15 cellular contexts compared by ENCODE assay signal in the genomic region with DNA sequence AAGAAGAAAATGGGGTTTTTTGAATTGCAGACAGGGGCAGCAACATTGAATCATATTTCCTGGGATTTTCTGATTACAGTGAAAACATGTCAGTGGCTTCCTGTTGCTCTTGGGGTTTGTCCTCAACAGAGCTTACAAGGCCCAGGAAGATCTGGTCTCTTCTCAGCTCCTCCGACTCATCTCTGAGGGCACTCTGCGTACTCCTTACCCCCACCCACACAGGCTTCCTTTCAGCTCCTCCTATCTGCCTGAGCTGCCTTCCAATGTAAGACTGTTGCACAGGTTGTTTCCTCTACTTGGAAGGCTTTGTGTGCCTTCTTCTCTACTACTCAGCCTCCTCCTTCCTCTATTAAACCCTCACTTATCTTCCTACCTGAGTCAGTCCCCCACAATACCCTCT.
A peak's percentile ranks its signal among the peaks of the same experiment; 100 is the strongest.
DNase-seq lines count a peak whose midpoint lies in the region; ATAC-seq and TF ChIP-seq lines count a peak whose summit lies in the region.
"Had no signal": no experiment of that assay in that cellular context is flagged by ENCODE, and none has a peak within 500 bp of the region (broad histone marks: within the 10 kb centered on the region; RNA-seq: fewer than 3 reads in every experiment).

No MANE protein-coding gene starts in this region.

- no peak overlapping the region for H3K4ac ChIP-seq in neuronal stem cell (ENCODE audit: low read length)

- no peak overlapping the region for H3K4me3 ChIP-seq in GM23338
- H3K4me3 ChIP-seq in RWPE2 (ENCODE audit: severe bottlenecking) = no peak overlapping the region
- no peak overlapping the region for H3K4me3 ChIP-seq in fibroblast of lung (replicated peaks in 1 of 4; ENCODE audit: control extremely low read depth in 1 of 4, insufficient read depth in 1 of 4, low read depth in 3 of 4, low read length in 4 of 4)
- H3K4me3 ChIP-seq in neuronal stem cell (ENCODE audit: low read length in 2 of 2) = no peak overlapping the region
- H3K4me3 ChIP-seq: psoas muscle, tibial artery had no signal

- H2AFZ ChIP-seq in GM23338 (peak overlapping the region; percentile 39; the same call in 1 of the 2 replicates), fibroblast of lung (ENCODE audit: low read length) (no peak overlapping the region), neuronal stem cell (ENCODE audit: low read length) (peak overlapping the region; percentile 64)

- no peaks in the 10 kb centered on the region for H3K9me3 ChIP-seq in RWPE2 (ENCODE audit: severe bottlenecking)
- no peaks in the 10 kb centered on the region for H3K9me3 ChIP-seq in fibroblast of lung (ENCODE audit: control insufficient read depth, insufficient read depth, low read depth, low read length)
- no peaks in the 10 kb centered on the region for H3K9me3 ChIP-seq in neuronal stem cell (replicated peaks in 1 of 2; ENCODE audit: control insufficient read depth in 2 of 2, insufficient read depth in 1 of 2, low read depth in 1 of 2, low read length in 2 of 2)
- H3K9me3 ChIP-seq: psoas muscle, tibial artery had no signal

- H4K20me1 ChIP-seq in GM23338 (replicated peaks; ENCODE audit: insufficient read depth) (no peaks in the 10 kb centered on the region), fibroblast of lung (ENCODE audit: control insufficient read depth, extremely low read depth, insufficient read depth, low read length) (no peaks in the 10 kb centered on the region)

- no peaks in the 10 kb centered on the region for H3K9me3 Mint-ChIP-seq in GM23338

- no peak overlapping the region for H2BK15ac ChIP-seq in neuronal stem cell (ENCODE audit: low read length)

- H3K4me1 ChIP-seq in GM23338 (ENCODE audit: insufficient read depth) (0 out of 2 replicates have a peak, but pooled peaks cover 6% of the 10 kb centered on the region), RWPE2 (ENCODE audit: insufficient read depth, poor library complexity, severe bottlenecking) (no peaks in the 10 kb centered on the region), fibroblast of lung (ENCODE audit: control insufficient read depth, extremely low read depth, insufficient read depth, low read length) (no peaks in the 10 kb centered on the region), neuronal stem cell (ENCODE audit: control insufficient read depth in 2 of 2, insufficient read depth in 1 of 2, low read depth in 1 of 2, low read length in 2 of 2) (peaks cover 0 to 4% of the 10 kb centered on the region in 2 donors)
- H3K4me1 ChIP-seq: psoas muscle, tibial artery had no signal

- H2BK5ac ChIP-seq in neuronal stem cell (ENCODE audit: low read length) = no peak overlapping the region

- H3K4me1 Mint-ChIP-seq in GM23338 = peaks cover 11% of the 10 kb centered on the region
- H3K4me1 Mint-ChIP-seq: naive thymus-derived CD4-positive, alpha-beta T cell had no signal

- H4K8ac ChIP-seq in neuronal stem cell (ENCODE audit: low read depth, low read length) = no peak overlapping the region

- DNase-seq in GM23338 (ENCODE audit: low spot score) (peak; percentile 10), RWPE2 (ENCODE audit: low spot score) (no peak), fibroblast of lung (ENCODE audit: low read depth in 2 of 2) (peak; percentile 5 to 19), neuronal stem cell (ENCODE audit: low spot score) (no peak), RPMI8226 (no peak), SIG-M5 treated with dmso at 0.1 percent for 504 hours (lab: John Stamatoyannopoulos, UW; ENCODE audit: unreplicated experiment) (no peak)
- DNase-seq: activated CD8-positive, alpha-beta memory T cell treated with anti-CD3 and anti-CD28 coated beads, Interleukin-2, amount 50 U/mL, for 4 hours; activated naive CD4-positive, alpha-beta T cell treated with Interleukin-2 at 50 U/mL for 16 hours; effector CD8-positive, alpha-beta T cell; naive thymus-derived CD4-positive, alpha-beta T cell; NCI-H1048; psoas muscle; tibial artery had no signal

- H3K27ac Mint-ChIP-seq in GM23338 = peak overlapping the region; percentile 67; the same call in 1 of the 2 replicates
- H3K27ac Mint-ChIP-seq: naive thymus-derived CD4-positive, alpha-beta T cell had no signal

- H3K36me3 ChIP-seq in GM23338 (ENCODE audit: insufficient read depth) = no peaks in the 10 kb centered on the region
- H3K36me3 ChIP-seq in RWPE2 (ENCODE audit: low read depth) = no peaks in the 10 kb centered on the region
- H3K36me3 ChIP-seq in fibroblast of lung (ENCODE audit: control insufficient read depth, insufficient read depth, low read length) = no peaks in the 10 kb centered on the region
- H3K36me3 ChIP-seq in neuronal stem cell (replicated peaks in 1 of 2; ENCODE audit: control insufficient read depth in 2 of 2, insufficient read depth in 2 of 2, low read length in 2 of 2) = no peaks in the 10 kb centered on the region
- H3K36me3 ChIP-seq: tibial artery had no signal

- peak; percentile 69 for ATAC-seq in GM23338
- ATAC-seq in RWPE2 (ENCODE audit: low read depth) = peak; percentile 72
- ATAC-seq in HG03097 (IDR thresholded peaks at IDR 0.05; ENCODE audit: low FRiP score, unreplicated experiment) = no peak
- ATAC-seq in GM18517 (IDR thresholded peaks at IDR 0.05; ENCODE audit: unreplicated experiment) = no peak
- ATAC-seq: naive thymus-derived CD4-positive, alpha-beta T cell; psoas muscle had no signal

- peaks cover 1% of the 10 kb centered on the region for H3K27me3 Mint-ChIP-seq in GM23338 (ENCODE audit: insufficient read depth, low read depth, poor library complexity)
- H3K27me3 Mint-ChIP-seq: naive thymus-derived CD4-positive, alpha-beta T cell had no signal

- WGBS in neuronal stem cell (ENCODE audit: extremely low coverage in 2 of 2, insufficient read length in 2 of 2, insufficient replicate concordance in 1 of 2), 2 donors = no CpG with 5 or more reads among the region's 2 CpGs

- H3K9me2 ChIP-seq in GM23338 (ENCODE audit: insufficient read depth) = peaks cover 6% of the 10 kb centered on the region; the same call in 1 of the 2 replicates

- no peak overlapping the region for H2BK120ac ChIP-seq in neuronal stem cell (ENCODE audit: low read depth, low read length)

- no peak overlapping the region for H3K14ac ChIP-seq in neuronal stem cell (ENCODE audit: low read length)

- H3K79me1 ChIP-seq in neuronal stem cell (ENCODE audit: low read depth, low read length) = no peaks in the 10 kb centered on the region

- no peak for TF ChIP-seq CTCF in GM23338 (conservative IDR thresholded peaks at IDR 0.05; ENCODE audit: low read depth in 2 of 2)
- TF ChIP-seq CTCF in RWPE2 (IDR thresholded peaks at IDR 0.05; ENCODE audit: poor library complexity, severe bottlenecking) = no peak
- TF ChIP-seq CTCF in fibroblast of lung (conservative IDR thresholded peaks at IDR 0.05 in 1 of 2, IDR thresholded peaks at IDR 0.05 in 1 of 2; ENCODE audit: low read depth in 1 of 2, low read length in 2 of 2) = no peak

- no peak overlapping the region for H4K91ac ChIP-seq in neuronal stem cell (ENCODE audit: low read depth, low read length, poor library complexity)

- no peak overlapping the region for H3K4me3 Mint-ChIP-seq in GM23338
- H3K4me3 Mint-ChIP-seq: naive thymus-derived CD4-positive, alpha-beta T cell had no signal

- no peaks in the 10 kb centered on the region for H3K27me3 ChIP-seq in GM23338 (ENCODE audit: insufficient read depth)
- H3K27me3 ChIP-seq in RWPE2 (ENCODE audit: insufficient read depth, poor library complexity, severe bottlenecking) = no peaks in the 10 kb centered on the region
- no peaks in the 10 kb centered on the region for H3K27me3 ChIP-seq in fibroblast of lung (ENCODE audit: control insufficient read depth, insufficient read depth, low read length)
- H3K27me3 ChIP-seq in neuronal stem cell (ENCODE audit: control insufficient read depth in 3 of 3, insufficient read depth in 3 of 3, low read depth in 1 of 3, low read length in 3 of 3) = no peaks in the 10 kb centered on the region
- H3K27me3 ChIP-seq: tibial artery had no signal

- no peak overlapping the region for H3K18ac ChIP-seq in neuronal stem cell (ENCODE audit: low read length)

- no peak overlapping the region for H2BK12ac ChIP-seq in neuronal stem cell (ENCODE audit: low read length)

- H3K9ac ChIP-seq in fibroblast of lung (ENCODE audit: insufficient read depth, low read length) = no peak overlapping the region
- H3K9ac ChIP-seq in neuronal stem cell (ENCODE audit: low read depth, low read length, poor library complexity) = no peak overlapping the region

- no peak overlapping the region for H3K23ac ChIP-seq in neuronal stem cell (ENCODE audit: low read depth, low read length, poor library complexity)

- H3K79me2 ChIP-seq in GM23338 (replicated peaks; ENCODE audit: insufficient read depth) = no peaks in the 10 kb centered on the region
- H3K79me2 ChIP-seq in fibroblast of lung (ENCODE audit: control insufficient read depth, insufficient read depth, low read length) = no peaks in the 10 kb centered on the region

- H3K27ac ChIP-seq in GM23338 (ENCODE audit: low read depth) = no peak overlapping the region
- H3K27ac ChIP-seq in RWPE2 (ENCODE audit: poor library complexity, severe bottlenecking) = no peak overlapping the region
- H3K27ac ChIP-seq in fibroblast of lung (ENCODE audit: insufficient read depth, low read length) = no peak overlapping the region
- H3K27ac ChIP-seq in neuronal stem cell (replicated peaks; ENCODE audit: low read length) = no peak overlapping the region
- H3K27ac ChIP-seq: psoas muscle, tibial artery had no signal

- H3K4me2 ChIP-seq in GM23338 (no peak overlapping the region), fibroblast of lung (ENCODE audit: extremely low read depth, insufficient read depth, low read length) (no peak overlapping the region), neuronal stem cell (ENCODE audit: insufficient read depth, low read length, poor library complexity, severe bottlenecking) (no peak overlapping the region)

- no peak overlapping the region for H2AK5ac ChIP-seq in neuronal stem cell (ENCODE audit: low read depth, low read length)

- H3K36me3 Mint-ChIP-seq in GM23338 (ENCODE audit: low read depth) = no peaks in the 10 kb centered on the region
- H3K36me3 Mint-ChIP-seq: naive thymus-derived CD4-positive, alpha-beta T cell had no signal

- no peaks in the 10 kb centered on the region for H3F3A ChIP-seq in GM23338 (replicated peaks; ENCODE audit: low read depth)

Comparison
In these comparisons a context has a peak if more than half of its experiments do, and no peak if none do; other contexts are left out.
1. ATAC-seq: peak in GM23338 (single experiment) and RWPE2 (single experiment); none in HG03097 (single experiment) and GM18517 (single experiment).
2. DNase-seq: peak in GM23338 (single experiment) and fibroblast of lung (2 of 2); none in RWPE2 (single experiment), neuronal stem cell (single experiment), RPMI8226 (single experiment) and SIG-M5 treated with dmso at 0.1 percent for 504 hours (single experiment).